In the genomic region with DNA sequence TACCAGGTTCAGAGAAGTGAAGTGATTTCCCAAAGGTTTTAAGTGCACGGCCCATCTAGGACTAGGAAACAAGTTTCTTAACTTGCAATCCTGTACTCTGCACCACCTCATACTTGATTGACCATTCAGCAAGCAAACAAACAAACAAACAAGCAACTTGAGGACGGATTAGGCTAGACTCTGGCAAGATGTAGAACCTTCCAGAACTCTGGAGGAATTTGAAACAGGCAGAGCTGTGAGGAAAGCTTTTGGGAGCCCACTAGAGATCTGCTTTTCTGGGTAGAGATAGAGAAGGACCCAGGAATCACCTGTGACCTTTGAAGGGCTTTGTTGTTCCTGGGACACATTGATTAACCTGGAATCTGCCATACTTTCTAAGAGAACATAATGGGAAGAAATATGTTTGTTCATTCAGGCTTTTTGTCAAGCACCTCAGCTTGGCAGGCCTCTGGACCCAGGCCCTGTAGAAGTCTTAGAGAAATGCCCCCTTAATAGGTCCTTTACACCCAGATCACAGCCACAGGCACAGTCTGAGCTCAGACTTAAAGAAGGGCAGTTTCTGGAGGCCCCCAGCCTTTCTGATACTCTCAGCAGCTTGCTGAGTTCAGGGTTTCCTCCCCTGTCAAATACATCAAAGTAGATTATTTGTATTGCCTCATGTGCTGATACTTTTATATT, we compare ENCODE assay signal across 8 cellular contexts. TPM values are rescaled to one million over a fixed set of nuclear protein-coding genes. Genes with fewer than 3 reads are reported as not detected.
DNase-seq lines count a peak whose midpoint lies in the region; ATAC-seq, FAIRE-seq and TF ChIP-seq lines count a peak whose summit lies in the region.

No MANE protein-coding gene starts in this region.

- peak overlapping the region; percentile 96 for H3K4me3 Mint-ChIP-seq in activated naive CD8-positive, alpha-beta T cell

- no peaks in the 10 kb centered on the region for H3K9me3 ChIP-seq in tibial nerve

- WGBS in tibial nerve, 2 donors, result 14 to 24% methylated on average over 2 of the region's 2 CpGs

- H3K27me3 ChIP-seq in tibial nerve, result no peaks in the 10 kb centered on the region

- no peak for FAIRE-seq in D721Med (lab: Jason Lieb, UNC)

- TF ChIP-seq POLR2A in tibial nerve (IDR thresholded peaks at IDR 0.05), result no peak

- no peaks in the 10 kb centered on the region for H3K27me3 Mint-ChIP-seq in activated naive CD8-positive, alpha-beta T cell

- H3K4me1 ChIP-seq in tibial nerve, result peaks cover 0 to 37% (median 12%) of the 10 kb centered on the region in 4 donors

- peak overlapping the region; percentile 86 to 99 (median 95) for H3K4me3 ChIP-seq in tibial nerve

- peak overlapping the region; percentile 84 to 98 (median 90) for H3K27ac ChIP-seq in tibial nerve

- peaks cover 45% of the 10 kb centered on the region for H3K4me1 Mint-ChIP-seq in activated naive CD8-positive, alpha-beta T cell (ENCODE audit: low read depth)

- peak; percentile 5 for ATAC-seq in left lobe of liver

- H3K27ac Mint-ChIP-seq in activated naive CD8-positive, alpha-beta T cell, result peak overlapping the region; percentile 98

- DNase-seq in activated T-cell treated with anti-CD3 and anti-CD28 coated beads for 24 hours (ENCODE audit: low read depth) (peak; percentile 0), left lobe of liver (ENCODE audit: low spot score) (no peak), tibial nerve (ENCODE audit: low spot score in 2 of 2) (no peak), NCI-H748 treated with DMSO at 0.1 percent for 48 hours (lab: John Stamatoyannopoulos, UW) (no peak), D721Med (ENCODE audit: insufficient read length, low spot score) (no peak)
- no peak for DNase-seq in activated T-cell treated with anti-CD3 and anti-CD28 coated beads, Interleukin-2, amount 50 U/mL, for 1 hour
- DNase-seq in activated CD8-positive, alpha-beta memory T cell treated with anti-CD3 and anti-CD28 coated beads for 24 hours, result no peak

- no peaks in the 10 kb centered on the region for H3K36me3 ChIP-seq in tibial nerve

- H3K36me3 Mint-ChIP-seq in activated naive CD8-positive, alpha-beta T cell, result no peaks in the 10 kb centered on the region

- no peak for TF ChIP-seq EP300 in tibial nerve (IDR thresholded peaks at IDR 0.05)

- no peaks in the 10 kb centered on the region for H3K9me3 Mint-ChIP-seq in activated naive CD8-positive, alpha-beta T cell (ENCODE audit: low read depth)

- no peak for TF ChIP-seq CTCF in tibial nerve (IDR thresholded peaks at IDR 0.05)
- no peak for TF ChIP-seq CTCF in D721Med (IDR thresholded peaks at IDR 0.05; ENCODE audit: insufficient read depth, missing control alignments)

RNA-seq across cellular contexts. Expression of gene SENP1, which starts 0.8 kb away (rescaled TPM):
- total RNA-seq in left lobe of liver (3.9 TPM), tibial nerve (10 to 100 TPM; 14.7 to 40.0 (median 21.1) TPM)

RNA-seq across cellular contexts. Expression of gene PFKM, which starts 12.5 kb away (rescaled TPM):
- total RNA-seq in left lobe of liver (5.4 TPM), tibial nerve (10 to 100 TPM; 37.5 to 51.1 (median 47.4) TPM)

RNA-seq across cellular contexts. Expression of gene ASB8, which starts 50.6 kb away (rescaled TPM):
- total RNA-seq in left lobe of liver (24.7 TPM), tibial nerve (10 to 100 TPM; 25.1 to 40.2 (median 28.2) TPM)
